Comparison of ENCODE assay signal across 12 cellular contexts in the genomic region with DNA sequence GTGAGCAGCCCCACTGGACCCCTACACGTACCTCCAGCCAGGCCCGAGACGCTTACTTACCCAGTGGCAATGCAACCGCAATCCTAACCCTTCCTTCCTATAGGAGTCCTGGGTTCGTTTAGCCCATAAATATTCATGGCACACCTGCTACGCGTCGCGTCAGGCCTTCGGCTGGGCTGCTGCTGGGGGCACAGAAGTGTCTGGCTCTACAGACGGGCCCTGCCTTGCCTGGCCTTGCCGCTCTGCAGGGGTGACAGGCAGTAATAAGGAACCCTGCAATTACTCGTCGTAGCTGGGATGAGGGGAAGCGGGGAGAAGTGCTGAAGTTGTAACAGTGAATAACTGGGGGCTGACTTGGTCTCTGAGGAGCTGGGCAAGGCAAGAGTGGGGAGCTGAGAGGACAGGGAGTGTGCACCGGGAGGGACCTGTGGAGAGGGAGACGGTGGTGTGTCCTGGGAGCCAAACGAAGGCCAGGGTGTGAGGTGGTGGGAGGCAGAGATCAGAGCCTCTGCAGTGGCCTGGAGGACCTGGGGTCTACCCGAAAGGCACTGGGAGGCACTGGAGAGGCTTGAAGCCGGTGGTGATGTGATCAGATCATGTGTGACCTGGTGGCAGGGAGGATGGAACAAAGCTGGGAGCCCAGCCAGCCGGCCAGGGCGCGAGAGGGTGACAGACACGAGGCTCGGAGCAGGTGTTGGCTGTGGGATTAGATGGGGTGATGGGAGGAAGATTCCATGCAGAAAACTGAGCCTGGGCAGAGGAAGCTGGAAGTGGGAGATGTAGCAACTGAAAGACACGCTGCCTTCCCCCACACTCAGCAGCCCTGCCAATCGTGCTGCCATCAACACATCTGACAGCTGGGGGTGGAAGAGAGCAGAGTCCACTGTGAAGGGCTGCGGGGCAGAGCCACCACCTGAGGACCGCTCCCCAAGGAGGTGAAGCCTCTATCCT. TPM values are rescaled to one million over a fixed set of nuclear protein-coding genes. Genes with fewer than 3 reads are reported as not detected.
DNase-seq lines count a peak whose midpoint lies in the region; ATAC-seq, FAIRE-seq and TF ChIP-seq lines count a peak whose summit lies in the region.
"Had no signal": no experiment of that assay in that cellular context is flagged by ENCODE, and none has a peak within 500 bp of the region (broad histone marks: within the 10 kb centered on the region; RNA-seq: fewer than 3 reads in every experiment).

No MANE protein-coding gene starts in this region.

- in situ Hi-C loops in K562 (cut with MboI) = no loop called here

- peak; percentile 32 to 45 (median 37); a peak in 5 of 6 replicates for TF ChIP-seq CTCF in K562 (IDR thresholded peaks at IDR 0.05 in 2 of 3, conservative IDR thresholded peaks at IDR 0.05 in 1 of 3; ENCODE audit: insufficient read depth in 2 of 3, low read depth in 1 of 3, low read length in 3 of 3)

- no peaks in the 10 kb centered on the region for H3K9me1 ChIP-seq in K562 (ENCODE audit: control insufficient read depth, insufficient read depth, low read length)

- no peak overlapping the region for H2AFZ ChIP-seq in K562 (ENCODE audit: low read depth, low read length)

- H3K9me3 ChIP-seq in BLaER1 (no peaks in the 10 kb centered on the region), K562 (replicated peaks; ENCODE audit: control insufficient read depth, insufficient read depth, low read depth, low read length) (no peaks in the 10 kb centered on the region)
- H3K9me3 ChIP-seq: uterus had no signal

- CTCF ChIA-PET in K562 (lab: Yijun Ruan, JAX; ENCODE audit: low intra/inter-chr PET ratio) = no interaction called here

- no peak for TF ChIP-seq EP300 in K562 (IDR thresholded peaks at IDR 0.05; ENCODE audit: low read length)

- no TSS peak for BruUV-seq in K562 (replicated peaks; lab: Mats Ljungman, UMichigan)

- H3K9ac ChIP-seq in BLaER1 (no peak overlapping the region), K562 (ENCODE audit: insufficient read depth in 1 of 2, low read depth in 2 of 2, low read length in 2 of 2) (peak overlapping the region in 1 of 2 experiments; percentile 3; a peak in 1 of 4 replicates)

- POLR2A ChIA-PET in K562 (lab: Yijun Ruan, JAX) = interaction anchor here (0.6 to 1.3 kb wide), 2 partner anchors 10 to 13 kb away, joined by 3 to 5 read pairs; no protein-coding TSS in a partner anchor

- intact Hi-C loops in K562 (cut with micrococcal nuclease) = no loop called here

- H3K27ac ChIP-seq in BLaER1 (peak overlapping the region; percentile 1; the same call in 1 of the 2 replicates), K562 (ENCODE audit: extremely low read depth, low read depth, low read length) (no peak overlapping the region)
- H3K27ac ChIP-seq: coronary artery, uterus had no signal

- FAIRE-seq in K562 (lab: Jason Lieb, UNC) = no peak
- FAIRE-seq: islet of Langerhans had no signal

- TF ChIP-seq RAD21 in K562 (CRISPR knock-in tag; conservative IDR thresholded peaks at IDR 0.05 in 1 of 2, IDR thresholded peaks at IDR 0.05 in 1 of 2) = peak; percentile 39 to 46; a peak in 3 of 4 replicates

- H3K27me3 ChIP-seq in BLaER1 = no peaks in the 10 kb centered on the region
- H3K27me3 ChIP-seq in K562 (ENCODE audit: control insufficient read depth in 2 of 2, insufficient read depth in 2 of 2, low read length in 2 of 2) = no peaks in the 10 kb centered on the region
- H3K27me3 ChIP-seq: uterus had no signal

- H3K4me1 ChIP-seq in BLaER1 (peaks cover 13% of the 10 kb centered on the region), K562 (replicated peaks in 1 of 2; ENCODE audit: control insufficient read depth in 2 of 2, insufficient read depth in 2 of 2, low read length in 2 of 2) (peaks cover 27% of the 10 kb centered on the region in 2 experiments)
- H3K4me1 ChIP-seq: uterus had no signal

- no peaks in the 10 kb centered on the region for H3K79me2 ChIP-seq in K562 (ENCODE audit: control insufficient read depth, insufficient read depth, low read length)

- TF ChIP-seq POLR2A in K562 (conservative IDR thresholded peaks at IDR 0.05) = no peak

- H3K4me3 ChIP-seq in BLaER1 (no peak overlapping the region), K562 (no peak overlapping the region)
- H3K4me3 ChIP-seq: coronary artery, uterus had no signal

- H3K36me3 ChIP-seq in BLaER1 (no peaks in the 10 kb centered on the region), K562 (ENCODE audit: control insufficient read depth, insufficient read depth, low read length) (no peaks in the 10 kb centered on the region)
- H3K36me3 ChIP-seq: uterus had no signal

- 67% methylated on average over 29 of the region's 29 CpGs for WGBS in K562 (ENCODE audit: insufficient coverage, low coverage, missing lambda C conversion rate)

- H4K20me1 ChIP-seq in BLaER1 = no peaks in the 10 kb centered on the region
- no peaks in the 10 kb centered on the region for H4K20me1 ChIP-seq in K562 (replicated peaks; ENCODE audit: control insufficient read depth, insufficient read depth, low read length)

- peak; percentile 25 for DNase-seq in NAMALWA (ENCODE audit: low spot score)
- no peak for DNase-seq in K562 (ENCODE audit: extremely low read depth in 1 of 4, low spot score in 3 of 4)
- peak; percentile 28 for DNase-seq in midbrain (lab: John Stamatoyannopoulos, UW)
- no peak for DNase-seq in AG08396 (ENCODE audit: low spot score)
- no peak for DNase-seq in MV-4-11 (lab: John Stamatoyannopoulos, UW)
- DNase-seq: DMS153 had no signal

- ATAC-seq in K562 (peak; percentile 58), HG02970 (IDR thresholded peaks at IDR 0.05; ENCODE audit: low FRiP score, unreplicated experiment) (no peak), GM21619 (IDR thresholded peaks at IDR 0.05; ENCODE audit: unreplicated experiment) (no peak)

- H3K4me2 ChIP-seq in BLaER1 = peak overlapping the region; percentile 22; the same call in 1 of the 2 replicates
- no peak overlapping the region for H3K4me2 ChIP-seq in K562 (ENCODE audit: insufficient read depth, low read length)

TF ChIP-seq in K562, 482 proteins besides CTCF, POLR2A, EP300 and RAD21:
- TF ChIP-seq, protein P1, sequence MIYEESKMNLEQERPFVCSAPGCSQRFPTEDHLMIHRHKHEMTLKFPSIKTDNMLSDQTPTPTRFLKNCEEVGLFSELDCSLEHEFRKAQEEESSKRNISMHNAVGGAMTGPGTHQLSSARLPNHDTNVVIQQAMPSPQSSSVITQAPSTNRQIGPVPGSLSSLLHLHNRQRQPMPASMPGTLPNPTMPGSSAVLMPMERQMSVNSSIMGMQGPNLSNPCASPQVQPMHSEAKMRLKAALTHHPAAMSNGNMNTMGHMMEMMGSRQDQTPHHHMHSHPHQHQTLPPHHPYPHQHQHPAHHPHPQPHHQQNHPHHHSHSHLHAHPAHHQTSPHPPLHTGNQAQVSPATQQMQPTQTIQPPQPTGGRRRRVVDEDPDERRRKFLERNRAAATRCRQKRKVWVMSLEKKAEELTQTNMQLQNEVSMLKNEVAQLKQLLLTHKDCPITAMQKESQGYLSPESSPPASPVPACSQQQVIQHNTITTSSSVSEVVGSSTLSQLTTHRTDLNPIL (CRISPR knock-in tag; IDR thresholded peaks at IDR 0.05) = no peak
- TF ChIP-seq, protein P2, sequence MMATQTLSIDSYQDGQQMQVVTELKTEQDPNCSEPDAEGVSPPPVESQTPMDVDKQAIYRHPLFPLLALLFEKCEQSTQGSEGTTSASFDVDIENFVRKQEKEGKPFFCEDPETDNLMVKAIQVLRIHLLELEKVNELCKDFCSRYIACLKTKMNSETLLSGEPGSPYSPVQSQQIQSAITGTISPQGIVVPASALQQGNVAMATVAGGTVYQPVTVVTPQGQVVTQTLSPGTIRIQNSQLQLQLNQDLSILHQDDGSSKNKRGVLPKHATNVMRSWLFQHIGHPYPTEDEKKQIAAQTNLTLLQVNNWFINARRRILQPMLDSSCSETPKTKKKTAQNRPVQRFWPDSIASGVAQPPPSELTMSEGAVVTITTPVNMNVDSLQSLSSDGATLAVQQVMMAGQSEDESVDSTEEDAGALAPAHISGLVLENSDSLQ (IDR thresholded peaks at IDR 0.05) = peak; percentile 36; the same call in 1 of the 2 replicates
- TF ChIP-seq SMC3 (conservative IDR thresholded peaks at IDR 0.05; ENCODE audit: insufficient read depth, low read depth, low read length) = 0 out of 2 replicates have a peak, but pooled peaks have one; percentile 9
- TF ChIP-seq PTTG1 (tag; IDR thresholded peaks at IDR 0.05; ENCODE audit: low read depth) = no peak
- TF ChIP-seq ZNF263 (CRISPR knock-in tag; IDR thresholded peaks at IDR 0.05; ENCODE audit: borderline replicate concordance) = 0 out of 2 replicates have a peak, but pooled peaks have one; percentile 41
- TF ChIP-seq ILK (tag; IDR thresholded peaks at IDR 0.05; ENCODE audit: borderline replicate concordance, low read depth) = no peak
- TF ChIP-seq ZNF146 (CRISPR knock-in tag; IDR thresholded peaks at IDR 0.05; ENCODE audit: unreplicated experiment) = no peak

RNA-seq across cellular contexts. Expression of a gene that starts 36.4 kb away (rescaled TPM):
- 101 and 118 TPM in 2 replicates for total RNA-seq in K562 (2011; cell fraction: chromatin; rRNA removed; ENCODE audit: low replicate concordance)
- 85.9 and 99.7 TPM in 2 replicates for total RNA-seq in K562 (2011; cell fraction: nucleolus; rRNA removed)
- 97.7 and 105 TPM in 2 replicates for total RNA-seq in K562 (2011; cell fraction: nucleoplasm; rRNA removed)
- total RNA-seq in K562 (2014; rRNA removed) (123 and 126 TPM in 2 replicates), K562 (2014; rRNA removed; fragmentation: Illumina TruSeq; extraction: Trizol) (41.4 and 42.7 TPM in 2 replicates), K562 (2015; rRNA removed; fragmentation: Illumina TruSeq; extraction: Trizol) (52.0 and 56.4 TPM in 2 replicates), K562 (2021) (74.4 and 81.6 TPM in 2 replicates)
- polyA plus RNA-seq in K562 (2011; rRNA removed) (62.2 and 64.5 TPM in 2 replicates), K562 (2014; fragmentation: Illumina TruSeq; extraction: Trizol) (29.0 and 49.1 TPM in 2 replicates), K562 (2014; fragmentation: Nextera tagmentation; extraction: Ambion mirVana) (10 to 100 TPM; 12.9 to 19.4 TPM), K562 (2014; rRNA removed) (165 and 185 TPM in 2 replicates)
- polyA plus RNA-seq in K562 (2011; cell fraction: cytosol; rRNA removed) = 83.4 and 238 TPM in 2 replicates
- polyA plus RNA-seq in K562 (2011; cell fraction: nucleus; rRNA removed) = 74.0 and 91.4 TPM in 2 replicates
- 79.5 and 80.8 TPM in 2 replicates for polyA plus RNA-seq in K562 (2012)
- 30.7 and 32.6 TPM in 2 replicates for polyA minus RNA-seq in K562 (2011; rRNA and poly(A)+ RNA removed)
- 14.1 and 15.7 TPM in 2 replicates for polyA minus RNA-seq in K562 (2011; cell fraction: cytosol; rRNA and poly(A)+ RNA removed)
- polyA minus RNA-seq in K562 (2011; cell fraction: nucleus; rRNA and poly(A)+ RNA removed) = 39.4 and 48.7 TPM in 2 replicates

Comparison
In these comparisons a context has a peak if more than half of its experiments do, and no peak if none do; other contexts are left out.
1. DNase-seq: peak in NAMALWA (single experiment) and midbrain (single experiment); none in K562 (0 of 4), AG08396 (single experiment) and MV-4-11 (single experiment).